Comparison of ENCODE assay signal across 2 cellular contexts in the genomic region with DNA sequence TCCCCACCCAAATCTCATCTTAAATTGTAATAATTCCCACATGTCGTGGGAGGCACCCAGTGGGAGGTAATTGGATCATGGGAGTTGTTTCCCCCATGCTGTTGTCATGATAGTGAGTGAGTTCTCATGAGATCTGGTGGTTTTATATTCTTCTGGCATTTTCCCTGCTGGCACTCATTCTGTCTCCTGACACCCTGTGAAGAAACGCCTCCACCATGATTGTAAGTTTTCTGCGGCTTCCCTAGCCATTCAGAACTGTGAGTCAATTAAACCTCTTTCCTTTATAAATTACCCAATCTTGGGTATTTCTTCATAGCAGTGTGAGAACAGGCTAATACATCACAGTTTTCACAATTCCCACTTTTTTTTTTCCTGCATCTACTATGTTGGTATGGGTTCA. TPM values are rescaled to one million over a fixed set of nuclear protein-coding genes. Genes with fewer than 3 reads are reported as not detected.
"Had no signal": no experiment of that assay in that cellular context is flagged by ENCODE, and none has a peak within 500 bp of the region (broad histone marks: within the 10 kb centered on the region; RNA-seq: fewer than 3 reads in every experiment).

No MANE protein-coding gene starts in this region.

RNA-seq across cellular contexts. Expression of gene AIM2, which starts 26.5 kb away (rescaled TPM):
- total RNA-seq: LHCN-M2, PC-9 had no signal
